In genomic region chr2:199457147-199458016, GRCh38 we compare ENCODE assay signal across 8 cellular contexts. TPM values are rescaled to one million over a fixed set of nuclear protein-coding genes. Genes with fewer than 3 reads are reported as not detected.
DNase-seq lines count a peak whose midpoint lies in the region; ATAC-seq and TF ChIP-seq lines count a peak whose summit lies in the region.

Gene SATB2, minus strand, starts transcription at chr2:199457939. Its CDS starts 1,902 bp downstream, at chr2:199456037.

- ATAC-seq in T-cell (replicated peaks in 1 of 4) = peak in 1 of 4 experiments; percentile 21
- no peak for ATAC-seq in HG03139 (IDR thresholded peaks at IDR 0.05; ENCODE audit: unreplicated experiment)
- ATAC-seq in HG03280 (IDR thresholded peaks at IDR 0.05; ENCODE audit: unreplicated experiment) = no peak

- H3K27ac Mint-ChIP-seq in IgD-negative memory B cell = peak within 1 kb of the TSS in 2 of 3 donors; percentile 81 to 98
- H3K27ac Mint-ChIP-seq in T-cell = no peak within 1 kb of the TSS
- no peak within 1 kb of the TSS for H3K27ac Mint-ChIP-seq in neural crest cell (ENCODE audit: unreplicated experiment)

- H3K36me3 Mint-ChIP-seq in IgD-negative memory B cell (peaks cover 3% of the 10 kb centered on the region), T-cell (no peaks in the 10 kb centered on the region), neural crest cell (ENCODE audit: low read depth) (no peaks in the 10 kb centered on the region)

- H3K27ac ChIP-seq in epithelial cell of prostate = peak within 1 kb of the TSS; percentile 93

- POLR2A ChIA-PET in T-cell (lab: Charles Lee) = no interaction called here

- no peak for TF ChIP-seq CTCF in neural crest cell (conservative IDR thresholded peaks at IDR 0.05)

- DNase-seq in NCI-H2029 (lab: John Stamatoyannopoulos, UW) (peak; percentile 13), NCI-H2029 treated with DMSO at 0.1 percent for 48 hours (lab: John Stamatoyannopoulos, UW) (no peak), T-cell (no peak), epithelial cell of prostate (ENCODE audit: low read depth, low spot score) (peak; percentile 31), neural crest cell (ENCODE audit: low read depth, low spot score) (peak; percentile 39)

- peaks cover 44% of the 10 kb centered on the region for H3K27me3 Mint-ChIP-seq in IgD-negative memory B cell
- H3K27me3 Mint-ChIP-seq in T-cell = peaks cover 47 to 64% of the 10 kb centered on the region in 2 donors
- peaks cover 84% of the 10 kb centered on the region for H3K27me3 Mint-ChIP-seq in neural crest cell (ENCODE audit: low read depth)

- CTCF ChIA-PET in T-cell (lab: Charles Lee) = no interaction called here

- H3K9me3 Mint-ChIP-seq in IgD-negative memory B cell (peaks cover 1 to 7% (median 3%) of the 10 kb centered on the region in 3 donors), T-cell (peaks cover 0 to 7% (median 4%) of the 10 kb centered on the region in 3 donors), neural crest cell (no peaks in the 10 kb centered on the region)

- H3K4me1 Mint-ChIP-seq in IgD-negative memory B cell (peaks cover 14 to 15% (median 14%) of the 10 kb centered on the region in 3 donors), T-cell (peaks cover 25 to 35% (median 34%) of the 10 kb centered on the region in 3 donors), neural crest cell (peaks cover 30% of the 10 kb centered on the region)

- H3K4me3 Mint-ChIP-seq in IgD-negative memory B cell (peak within 1 kb of the TSS; percentile 78 to 93 (median 90)), T-cell (peak within 1 kb of the TSS; percentile 66 to 92 (median 70)), neural crest cell (peak within 1 kb of the TSS; percentile 92)

RNA-seq across cellular contexts. Expression of gene SATB2, which starts in this region (rescaled TPM):
- polyA plus RNA-seq in IgD-negative memory B cell = not detected
- total RNA-seq in T-cell (under 1 TPM; 0.15 to 0.54 (median 0.23) TPM), neural crest cell (9.2 and 10.1 TPM in 2 replicates)

Comparison
In these comparisons a context has a peak if more than half of its experiments do, and no peak if none do; other contexts are left out.
1. DNase-seq: peak in NCI-H2029 (single experiment), epithelial cell of prostate (single experiment) and neural crest cell (single experiment); none in NCI-H2029 treated with DMSO at 0.1 percent for 48 hours (single experiment) and T-cell (0 of 34).
2. H3K27ac Mint-ChIP-seq: peak in IgD-negative memory B cell (2 of 3); none in T-cell (0 of 2) and neural crest cell (single experiment).
3. Peak in every context shown above with its lines, with median percentiles within 50 percentile points of each other: H3K4me3 Mint-ChIP-seq.